In genomic region chr12:19856389-19856788, GRCh38 we compare ENCODE assay signal across 18 cellular contexts.
A peak's percentile ranks its signal among the peaks of the same experiment; 100 is the strongest.
DNase-seq lines count a peak whose midpoint lies in the region; ATAC-seq, FAIRE-seq and TF ChIP-seq lines count a peak whose summit lies in the region.
"Had no signal": no experiment of that assay in that cellular context is flagged by ENCODE, and none has a peak within 500 bp of the region (broad histone marks: within the 10 kb centered on the region; RNA-seq: fewer than 3 reads in every experiment).

No MANE protein-coding gene starts in this region.

- H2AFZ ChIP-seq in HepG2 (ENCODE audit: low read length): no peak overlapping the region
- H2AFZ ChIP-seq in fibroblast of lung (ENCODE audit: low read length): no peak overlapping the region
- H2AFZ ChIP-seq in PC-3 (ENCODE audit: low read length): no peak overlapping the region

- no TSS peak for BruUV-seq in HepG2 (replicated peaks; lab: Mats Ljungman, UMichigan)
- no TSS peak for BruUV-seq in PC-3 (replicated peaks; lab: Mats Ljungman, UMichigan)

- H3K36me3 ChIP-seq in liver (ENCODE audit: control insufficient read depth in 4 of 4, insufficient read depth in 3 of 4, low read depth in 1 of 4, low read length in 3 of 4): no peaks in the 10 kb centered on the region
- no peaks in the 10 kb centered on the region for H3K36me3 ChIP-seq in HepG2 (replicated peaks in 1 of 2; ENCODE audit: control insufficient read depth in 1 of 2, insufficient read depth in 2 of 2, low read length in 2 of 2)
- H3K36me3 ChIP-seq in fibroblast of lung (ENCODE audit: control insufficient read depth, insufficient read depth, low read length): no peaks in the 10 kb centered on the region
- no peaks in the 10 kb centered on the region for H3K36me3 ChIP-seq in muscle layer of duodenum (ENCODE audit: control insufficient read depth in 1 of 2, insufficient read depth in 2 of 2, low read length in 2 of 2)
- no peaks in the 10 kb centered on the region for H3K36me3 ChIP-seq in PC-3 (ENCODE audit: low read depth, low read length)
- no peaks in the 10 kb centered on the region for H3K36me3 ChIP-seq in brain microvascular endothelial cell (replicated peaks)
- H3K36me3 ChIP-seq: vagina, WERI-Rb-1 had no signal

- FAIRE-seq in HepG2 (lab: Jason Lieb, UNC): no peak
- FAIRE-seq: bronchial epithelial cell had no signal

- no peak for TF ChIP-seq POLR2A in HepG2 (IDR thresholded peaks at IDR 0.05; ENCODE audit: insufficient read depth in 1 of 2, low read depth in 2 of 2, low read length in 2 of 2)

- H3K4me1 ChIP-seq in liver (ENCODE audit: control insufficient read depth in 4 of 4, insufficient read depth in 4 of 4, low read length in 3 of 4): no peaks in the 10 kb centered on the region
- H3K4me1 ChIP-seq in HepG2 (ENCODE audit: insufficient read depth, low read length): no peaks in the 10 kb centered on the region
- peaks cover 2% of the 10 kb centered on the region for H3K4me1 ChIP-seq in fibroblast of lung (ENCODE audit: control insufficient read depth, extremely low read depth, insufficient read depth, low read length)
- peaks cover 0 to 6% of the 10 kb centered on the region in 2 donors for H3K4me1 ChIP-seq in muscle layer of duodenum (ENCODE audit: control insufficient read depth in 1 of 2, insufficient read depth in 2 of 2, low read length in 2 of 2)
- no peaks in the 10 kb centered on the region for H3K4me1 ChIP-seq in PC-3 (ENCODE audit: insufficient read depth, low read length)
- H3K4me1 ChIP-seq: Caco-2, vagina had no signal

- CTCF ChIA-PET in HepG2 (lab: Yijun Ruan, JAX; ENCODE audit: low intra/inter-chr PET ratio, low total read pairs): no interaction called here
- CTCF ChIA-PET in PC-3 (lab: Charles Lee): no interaction called here

- no peak for TF ChIP-seq CTCF in liver (IDR thresholded peaks at IDR 0.05; ENCODE audit: low read depth, low read length, missing input control)
- no peak for TF ChIP-seq CTCF in HepG2 (CRISPR knock-in tag; IDR thresholded peaks at IDR 0.05)
- no peak for TF ChIP-seq CTCF in fibroblast of lung (conservative IDR thresholded peaks at IDR 0.05 in 1 of 2, IDR thresholded peaks at IDR 0.05 in 1 of 2; ENCODE audit: low read depth in 1 of 2, low read length in 2 of 2)
- TF ChIP-seq CTCF in PC-3 (conservative IDR thresholded peaks at IDR 0.05; ENCODE audit: low read depth, low read length): no peak
- TF ChIP-seq CTCF in brain microvascular endothelial cell (IDR thresholded peaks at IDR 0.05; ENCODE audit: low read depth, low read length, missing control alignments): no peak

- DNase-seq in HepG2 (ENCODE audit: low spot score) (no peak), fibroblast of lung (ENCODE audit: low read depth in 2 of 2) (peak; percentile 27 to 43), PC-3 (no peak), HuH-7 (ENCODE audit: low spot score) (no peak), brain microvascular endothelial cell (no peak)
- DNase-seq: ACHN; activated CD8-positive, alpha-beta memory T cell treated with anti-CD3 and anti-CD28 coated beads for 24 hours; activated gamma-delta T cell treated with Interleukin-2 at 50 U/mL for 16 hours; Caco-2; GOT3; retina; stimulated activated CD4-positive, alpha-beta T cell treated with anti-CD3 and anti-CD28 coated beads, Interleukin-4, amount 100 ng/mL, for 1 hour; WERI-Rb-1 had no signal

- H3F3A ChIP-seq in PC-3 (ENCODE audit: low read length, unreplicated experiment): no peaks in the 10 kb centered on the region

- intact Hi-C loops in HepG2 (cut with micrococcal nuclease; ENCODE audit: unreplicated experiment) (no loop called here), PC-3 (cut with micrococcal nuclease) (no loop called here)

- no peaks in the 10 kb centered on the region for H3K9me2 ChIP-seq in PC-3 (replicated peaks; ENCODE audit: low read length)

- H3K79me2 ChIP-seq in HepG2 (ENCODE audit: insufficient read depth, low read length): no peaks in the 10 kb centered on the region
- no peaks in the 10 kb centered on the region for H3K79me2 ChIP-seq in fibroblast of lung (ENCODE audit: control insufficient read depth, insufficient read depth, low read length)
- H3K79me2 ChIP-seq in PC-3 (ENCODE audit: low read length): no peaks in the 10 kb centered on the region

- POLR2A ChIA-PET in HepG2 (lab: Yijun Ruan, JAX): no interaction called here
- POLR2A ChIA-PET in PC-3 (lab: Charles Lee; ENCODE audit: unreplicated experiment): no interaction called here

- no peak overlapping the region for H3K9ac ChIP-seq in liver (ENCODE audit: low read depth in 1 of 2, low read length in 2 of 2)
- no peak overlapping the region for H3K9ac ChIP-seq in HepG2 (ENCODE audit: insufficient read depth, low read depth, low read length)
- no peak overlapping the region for H3K9ac ChIP-seq in fibroblast of lung (ENCODE audit: insufficient read depth, low read length)
- H3K9ac ChIP-seq in PC-3 (ENCODE audit: low read length): no peak overlapping the region

- H3K4me2 ChIP-seq in HepG2 (ENCODE audit: low read depth, low read length) (no peak overlapping the region), fibroblast of lung (ENCODE audit: extremely low read depth, insufficient read depth, low read length) (peak overlapping the region; percentile 41), PC-3 (ENCODE audit: low read length) (no peak overlapping the region)

- ATAC-seq in HepG2: no peak
- no peak for ATAC-seq in PC-3
- no peak for ATAC-seq in GM21576 (IDR thresholded peaks at IDR 0.05; ENCODE audit: unreplicated experiment)

- no peak for TF ChIP-seq RAD21 in liver (IDR thresholded peaks at IDR 0.05)
- no peak for TF ChIP-seq RAD21 in HepG2 (CRISPR knock-in tag; IDR thresholded peaks at IDR 0.05)

- H4K20me1 ChIP-seq in HepG2 (ENCODE audit: insufficient read depth, low read length) (no peaks in the 10 kb centered on the region), fibroblast of lung (ENCODE audit: control insufficient read depth, extremely low read depth, insufficient read depth, low read length) (no peaks in the 10 kb centered on the region), PC-3 (ENCODE audit: low read length) (no peaks in the 10 kb centered on the region)

- H3K27ac ChIP-seq in liver (ENCODE audit: low read depth in 1 of 2, low read length in 2 of 2): peak overlapping the region; percentile 49 to 59
- no peak overlapping the region for H3K27ac ChIP-seq in HepG2 (ENCODE audit: extremely low read length, insufficient read depth, low read length)
- H3K27ac ChIP-seq in fibroblast of lung (ENCODE audit: insufficient read depth, low read length): no peak overlapping the region
- H3K27ac ChIP-seq in muscle layer of duodenum (ENCODE audit: low read length): peak overlapping the region; percentile 64
- H3K27ac ChIP-seq in PC-3 (ENCODE audit: low read length): no peak overlapping the region
- no peak overlapping the region for H3K27ac ChIP-seq in brain microvascular endothelial cell
- H3K27ac ChIP-seq: vagina, WERI-Rb-1 had no signal

- WGBS in liver: 77% methylated on average over 5 of the region's 5 CpGs
- 1% methylated on average over 5 of the region's 5 CpGs for WGBS in HepG2 (ENCODE audit: low lambda C conversion rate)

- in situ Hi-C loops in HepG2 (cut with HindIII; ENCODE audit: extremely low pct_ligation_motif_present, low pct_unique_long_range_greater_than_20kb) (no loop called here), brain microvascular endothelial cell (cut with HindIII; ENCODE audit: low pct_ligation_motif_present, low sequenced_read_pairs) (no loop called here)

- no peak overlapping the region for H3K4me3 ChIP-seq in liver (ENCODE audit: low read depth in 1 of 3, low read length in 3 of 3)
- no peak overlapping the region for H3K4me3 ChIP-seq in HepG2 (replicated peaks in 1 of 3; ENCODE audit: insufficient read depth in 1 of 3, low read depth in 2 of 3, low read length in 3 of 3)
- H3K4me3 ChIP-seq in fibroblast of lung (replicated peaks in 1 of 4; ENCODE audit: control extremely low read depth in 1 of 4, insufficient read depth in 1 of 4, low read depth in 3 of 4, low read length in 4 of 4): peak overlapping the region in 1 of 4 experiments; percentile 25
- peak overlapping the region in 1 of 2 donors; percentile 34 for H3K4me3 ChIP-seq in muscle layer of duodenum (ENCODE audit: low read depth in 1 of 2, low read length in 2 of 2)
- no peak overlapping the region for H3K4me3 ChIP-seq in PC-3 (ENCODE audit: low read length)
- no peak overlapping the region for H3K4me3 ChIP-seq in brain microvascular endothelial cell (ENCODE audit: low read depth, low read length)
- H3K4me3 ChIP-seq: vagina had no signal

- H3K27me3 ChIP-seq in liver (ENCODE audit: control insufficient read depth in 4 of 4, insufficient read depth in 4 of 4, low read length in 3 of 4) (no peaks in the 10 kb centered on the region), HepG2 (ENCODE audit: control insufficient read depth in 1 of 2, insufficient read depth in 2 of 2, low read length in 2 of 2) (no peaks in the 10 kb centered on the region), fibroblast of lung (ENCODE audit: control insufficient read depth, insufficient read depth, low read length) (no peaks in the 10 kb centered on the region), muscle layer of duodenum (ENCODE audit: low read depth, low read length) (no peaks in the 10 kb centered on the region), PC-3 (ENCODE audit: low read length) (peaks cover 15% of the 10 kb centered on the region; the same call in 1 of the 2 replicates), brain microvascular endothelial cell (replicated peaks) (no peaks in the 10 kb centered on the region)
- H3K27me3 ChIP-seq: vagina had no signal

- TF ChIP-seq EP300 in HepG2 (IDR thresholded peaks at IDR 0.05; ENCODE audit: low read depth in 2 of 2, low read length in 2 of 2): no peak
- TF ChIP-seq EP300 in HepG2 (CRISPR knock-in tag; IDR thresholded peaks at IDR 0.05; ENCODE audit: borderline replicate concordance): no peak

- H3K9me3 ChIP-seq in liver (ENCODE audit: control insufficient read depth in 4 of 4, low read length in 3 of 4) (no peaks in the 10 kb centered on the region), HepG2 (ENCODE audit: low read length) (no peaks in the 10 kb centered on the region), fibroblast of lung (ENCODE audit: control insufficient read depth, insufficient read depth, low read depth, low read length) (no peaks in the 10 kb centered on the region), muscle layer of duodenum (ENCODE audit: control insufficient read depth in 1 of 2, low read length in 2 of 2) (peaks cover 0 to 8% of the 10 kb centered on the region in 2 donors), PC-3 (ENCODE audit: low read length) (no peaks in the 10 kb centered on the region)
- H3K9me3 ChIP-seq: Caco-2, vagina had no signal

TF ChIP-seq in liver, 16 proteins besides CTCF, POLR2A, EP300 and RAD21 (continues in another document):
- no peak for TF ChIP-seq NR2F2 (IDR thresholded peaks at IDR 0.05)
- TF ChIP-seq TAF1 (conservative IDR thresholded peaks at IDR 0.05): no peak
- TF ChIP-seq FOXA2 (IDR thresholded peaks at IDR 0.05): no peak

Comparison
In these comparisons a context has a peak if more than half of its experiments do, and no peak if none do; other contexts are left out.
1. H3K27ac ChIP-seq: peak in liver (2 of 2) and muscle layer of duodenum (single experiment); none in HepG2 (single experiment), fibroblast of lung (single experiment), PC-3 (single experiment) and brain microvascular endothelial cell (single experiment).
2. DNase-seq: peak in fibroblast of lung (2 of 2); none in HepG2 (single experiment), PC-3 (single experiment), HuH-7 (single experiment) and brain microvascular endothelial cell (single experiment).